ENCODE assay signal across 1 cellular context in the genomic region with DNA sequence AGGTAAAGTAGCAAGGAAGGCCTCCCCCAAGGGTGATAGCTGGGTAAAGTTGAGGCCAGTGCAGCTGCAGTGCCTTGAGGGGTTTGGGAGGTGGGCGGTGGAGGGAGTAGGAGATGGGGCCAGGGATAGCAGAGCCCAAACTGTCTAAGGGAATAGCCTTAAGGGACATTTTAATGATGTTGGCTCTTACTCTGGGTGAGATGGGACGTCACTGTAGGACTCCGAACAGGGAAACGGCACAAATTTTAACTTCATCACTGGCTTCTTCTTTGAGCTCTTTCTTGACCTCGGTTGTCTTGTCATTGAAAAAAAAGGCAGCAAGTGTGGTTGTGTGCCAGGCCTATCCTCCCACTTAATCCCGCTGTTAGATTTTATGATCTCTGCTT.
TF ChIP-seq lines count a peak whose summit lies in the region.

No MANE protein-coding gene starts in this region.

TF ChIP-seq in IMR-90, 13 proteins besides CTCF, POLR2A, EP300 and RAD21 (continued from another document):
- TF ChIP-seq MAFK (IDR thresholded peaks at IDR 0.05; ENCODE audit: low read depth, low read length) (no peak), CEBPB (IDR thresholded peaks at IDR 0.05; ENCODE audit: low read depth, low read length) (no peak), RCOR1 (IDR thresholded peaks at IDR 0.05; ENCODE audit: insufficient replicate concordance, low read length) (no peak), RFX5 (IDR thresholded peaks at IDR 0.05; ENCODE audit: low read depth, low read length) (no peak), MAZ (IDR thresholded peaks at IDR 0.05; ENCODE audit: borderline replicate concordance, low read depth, low read length) (no peak), SMC3 (IDR thresholded peaks at IDR 0.05; ENCODE audit: low read depth, low read length) (no peak), CHD1 (IDR thresholded peaks at IDR 0.05; ENCODE audit: low read depth, low read length) (no peak), MXI1 (IDR thresholded peaks at IDR 0.05; ENCODE audit: borderline replicate concordance, low read depth, low read length) (no peak), NFE2L2 (IDR thresholded peaks at IDR 0.05; ENCODE audit: low read depth, low read length) (no peak), BHLHE40 (IDR thresholded peaks at IDR 0.05; ENCODE audit: low read depth, low read length) (no peak)
- TF ChIP-seq, protein P1, sequence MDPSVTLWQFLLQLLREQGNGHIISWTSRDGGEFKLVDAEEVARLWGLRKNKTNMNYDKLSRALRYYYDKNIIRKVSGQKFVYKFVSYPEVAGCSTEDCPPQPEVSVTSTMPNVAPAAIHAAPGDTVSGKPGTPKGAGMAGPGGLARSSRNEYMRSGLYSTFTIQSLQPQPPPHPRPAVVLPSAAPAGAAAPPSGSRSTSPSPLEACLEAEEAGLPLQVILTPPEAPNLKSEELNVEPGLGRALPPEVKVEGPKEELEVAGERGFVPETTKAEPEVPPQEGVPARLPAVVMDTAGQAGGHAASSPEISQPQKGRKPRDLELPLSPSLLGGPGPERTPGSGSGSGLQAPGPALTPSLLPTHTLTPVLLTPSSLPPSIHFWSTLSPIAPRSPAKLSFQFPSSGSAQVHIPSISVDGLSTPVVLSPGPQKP (IDR thresholded peaks at IDR 0.05; ENCODE audit: borderline replicate concordance, low read depth, low read length): no peak
- TF ChIP-seq, protein P2, sequence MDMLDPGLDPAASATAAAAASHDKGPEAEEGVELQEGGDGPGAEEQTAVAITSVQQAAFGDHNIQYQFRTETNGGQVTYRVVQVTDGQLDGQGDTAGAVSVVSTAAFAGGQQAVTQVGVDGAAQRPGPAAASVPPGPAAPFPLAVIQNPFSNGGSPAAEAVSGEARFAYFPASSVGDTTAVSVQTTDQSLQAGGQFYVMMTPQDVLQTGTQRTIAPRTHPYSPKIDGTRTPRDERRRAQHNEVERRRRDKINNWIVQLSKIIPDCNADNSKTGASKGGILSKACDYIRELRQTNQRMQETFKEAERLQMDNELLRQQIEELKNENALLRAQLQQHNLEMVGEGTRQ (IDR thresholded peaks at IDR 0.05; ENCODE audit: low read depth, low read length): no peak
